Comparison of ENCODE assay signal across 1 cellular context in genomic region chr2:127308586-127309138, GRCh38.
TF ChIP-seq lines count a peak whose summit lies in the region.

No MANE protein-coding gene starts in this region.

TF ChIP-seq in HepG2, 621 proteins besides CTCF, POLR2A, EP300 and RAD21:
- TF ChIP-seq RBM22 (optimal IDR thresholded peaks at IDR 0.05; ENCODE audit: low read length) (peak; percentile 81), GMEB2 (CRISPR knock-in tag; IDR thresholded peaks at IDR 0.05; ENCODE audit: low read depth) (no peak)
TF ChIP-seq in HepG2: peak in this region for 1.
